ENCODE assay signal across 9 cellular contexts in genomic region chr3:43994594-43995077, GRCh38.
DNase-seq lines count a peak whose midpoint lies in the region; ATAC-seq and TF ChIP-seq lines count a peak whose summit lies in the region.
"Had no signal": no experiment of that assay in that cellular context is flagged by ENCODE, and none has a peak within 500 bp of the region (broad histone marks: within the 10 kb centered on the region; RNA-seq: fewer than 3 reads in every experiment).

No MANE protein-coding gene starts in this region.

- H3K4me3 Mint-ChIP-seq in activated naive CD8-positive, alpha-beta T cell treated with anti-CD3 and anti-CD28 coated beads, Interleukin-2, amount 10 ng/mL, durations not matched to agents 7 days and 5 days = peak overlapping the region; percentile 69
- H3K4me3 Mint-ChIP-seq in mesothelial cell of epicardium = peak overlapping the region; percentile 57

- POLR2A ChIA-PET in HEK293 (lab: Yijun Ruan, JAX) = no interaction called here
- POLR2A ChIA-PET in activated naive CD8-positive, alpha-beta T cell treated with anti-CD3 and anti-CD28 coated beads, Interleukin-2, amount 10 ng/mL, durations not matched to agents 7 days and 5 days (lab: Charles Lee) = no interaction called here

- peak overlapping the region; percentile 69 for H3K27ac Mint-ChIP-seq in activated naive CD8-positive, alpha-beta T cell treated with anti-CD3 and anti-CD28 coated beads, Interleukin-2, amount 10 ng/mL, durations not matched to agents 7 days and 5 days
- no peak overlapping the region for H3K27ac Mint-ChIP-seq in mesothelial cell of epicardium

- H3K4me1 ChIP-seq in BE2C (no peaks in the 10 kb centered on the region), HEK293 (ENCODE audit: control insufficient read depth, insufficient read depth, low read length) (no peaks in the 10 kb centered on the region; the same call in 1 of the 2 replicates)

- CTCF ChIA-PET in HEK293 (lab: Yijun Ruan, JAX) = interaction anchor here (1.2 kb wide), 1 partner anchor 205 kb away, joined by 3 read pairs; no protein-coding TSS in a partner anchor

- peaks cover 8% of the 10 kb centered on the region for H3K27me3 ChIP-seq in BE2C

- peaks cover 32% of the 10 kb centered on the region for H3K4me1 Mint-ChIP-seq in activated naive CD8-positive, alpha-beta T cell treated with anti-CD3 and anti-CD28 coated beads, Interleukin-2, amount 10 ng/mL, durations not matched to agents 7 days and 5 days
- peaks cover 37% of the 10 kb centered on the region for H3K4me1 Mint-ChIP-seq in mesothelial cell of epicardium

- TF ChIP-seq CTCF in BE2C (IDR thresholded peaks at IDR 0.05; ENCODE audit: low read depth, low read length) = no peak
- no peak for TF ChIP-seq CTCF in HEK293 (tag by site-specific recombination; IDR thresholded peaks at IDR 0.05)
- no peak for TF ChIP-seq CTCF in mesothelial cell of epicardium (IDR thresholded peaks at IDR 0.05; ENCODE audit: unreplicated experiment)

- H3K36me3 ChIP-seq in BE2C = no peaks in the 10 kb centered on the region
- no peaks in the 10 kb centered on the region for H3K36me3 ChIP-seq in HEK293 (ENCODE audit: control insufficient read depth in 2 of 2, insufficient read depth in 1 of 2, low read length in 2 of 2)

- H3K27me3 Mint-ChIP-seq in activated naive CD8-positive, alpha-beta T cell treated with anti-CD3 and anti-CD28 coated beads, Interleukin-2, amount 10 ng/mL, durations not matched to agents 7 days and 5 days = peaks cover 83% of the 10 kb centered on the region
- peaks cover 93% of the 10 kb centered on the region for H3K27me3 Mint-ChIP-seq in mesothelial cell of epicardium (ENCODE audit: low read depth)

- DNase-seq in BE2C (no peak), mesothelial cell of epicardium (ENCODE audit: low spot score in 2 of 2, unreplicated experiment in 2 of 2) (no peak), NOMO-1 (lab: John Stamatoyannopoulos, UW; ENCODE audit: unreplicated experiment in 2 of 2) (no peak), HCEC 1CT (no peak)
- DNase-seq in activated naive CD8-positive, alpha-beta T cell treated with anti-CD3 and anti-CD28 coated beads, Interleukin-2, amount 10 ng/mL, durations not matched to agents 7 days and 5 days = no peak
- no peak for DNase-seq in central memory CD4-positive, alpha-beta T cell

- H3K9me3 ChIP-seq in BE2C (no peaks in the 10 kb centered on the region), HEK293 (ENCODE audit: control insufficient read depth, insufficient read depth, low read depth, low read length) (no peaks in the 10 kb centered on the region)

- peak overlapping the region; percentile 59 for H3K4me3 ChIP-seq in BE2C (ENCODE audit: low read depth, low read length)
- peak overlapping the region; percentile 38 for H3K4me3 ChIP-seq in HEK293 (ENCODE audit: low read depth, low read length)
- H3K4me3 ChIP-seq: K562 had no signal

- H3K9me3 Mint-ChIP-seq in activated naive CD8-positive, alpha-beta T cell treated with anti-CD3 and anti-CD28 coated beads, Interleukin-2, amount 10 ng/mL, durations not matched to agents 7 days and 5 days = peaks cover 1% of the 10 kb centered on the region
- H3K9me3 Mint-ChIP-seq in mesothelial cell of epicardium = peaks cover 19% of the 10 kb centered on the region

- peaks cover 2% of the 10 kb centered on the region for H3K36me3 Mint-ChIP-seq in activated naive CD8-positive, alpha-beta T cell treated with anti-CD3 and anti-CD28 coated beads, Interleukin-2, amount 10 ng/mL, durations not matched to agents 7 days and 5 days
- peaks cover 3% of the 10 kb centered on the region for H3K36me3 Mint-ChIP-seq in mesothelial cell of epicardium

- peak; percentile 24 for ATAC-seq in activated naive CD8-positive, alpha-beta T cell treated with anti-CD3 and anti-CD28 coated beads, Interleukin-2, amount 10 ng/mL, durations not matched to agents 7 days and 5 days (ENCODE audit: low read depth)
- ATAC-seq in HG03097 (IDR thresholded peaks at IDR 0.05; ENCODE audit: low FRiP score, unreplicated experiment) = no peak

- H3K27ac ChIP-seq in HEK293 (ENCODE audit: extremely low read depth, low read depth, low read length) = no peak overlapping the region; the same call in 1 of the 2 replicates

TF ChIP-seq in HEK293, 187 proteins besides CTCF, POLR2A, EP300 and RAD21:
- TF ChIP-seq ELK4 (IDR thresholded peaks at IDR 0.05; ENCODE audit: borderline replicate concordance, low read depth, low read length) (no peak), ZNF239 (tag by site-specific recombination; IDR thresholded peaks at IDR 0.05) (no peak), ZNF513 (tag by site-specific recombination; IDR thresholded peaks at IDR 0.05) (no peak), ZBTB8A (tag by site-specific recombination; IDR thresholded peaks at IDR 0.05) (no peak; the same call in 1 of the 2 replicates), ZIC2 (tag by site-specific recombination; IDR thresholded peaks at IDR 0.05) (peak; percentile 58; the same call in 1 of the 2 replicates), SCRT1 (tag by site-specific recombination; IDR thresholded peaks at IDR 0.05; ENCODE audit: borderline replicate concordance) (no peak), MZF1 (tag by site-specific recombination; IDR thresholded peaks at IDR 0.05; ENCODE audit: borderline replicate concordance) (no peak), ZNF785 (tag by site-specific recombination; IDR thresholded peaks at IDR 0.05) (no peak), ZNF600 (tag by site-specific recombination; IDR thresholded peaks at IDR 0.05) (0 out of 2 replicates have a peak, but pooled peaks have one; percentile 36), ZNF341 (tag by site-specific recombination; IDR thresholded peaks at IDR 0.05; ENCODE audit: low read depth) (peak; percentile 51; the same call in 1 of the 2 replicates), SP3 (tag by site-specific recombination; IDR thresholded peaks at IDR 0.05) (peak; percentile 54), ZFP69B (tag by site-specific recombination; IDR thresholded peaks at IDR 0.05) (no peak), WT1 (tag by site-specific recombination; IDR thresholded peaks at IDR 0.05) (no peak), TSHZ1 (tag by site-specific recombination; IDR thresholded peaks at IDR 0.05; ENCODE audit: borderline replicate concordance) (no peak), GLIS1 (tag by site-specific recombination; IDR thresholded peaks at IDR 0.05) (peak; percentile 68), GLIS2 (tag by site-specific recombination; IDR thresholded peaks at IDR 0.05) (peak; percentile 61), ZNF335 (tag by site-specific recombination; conservative IDR thresholded peaks at IDR 0.05) (peak; percentile 42), ZNF596 (tag by site-specific recombination; IDR thresholded peaks at IDR 0.05) (no peak), ZNF501 (tag by site-specific recombination; IDR thresholded peaks at IDR 0.05) (0 out of 2 replicates have a peak, but pooled peaks have one; percentile 51), OSR2 (tag by site-specific recombination; IDR thresholded peaks at IDR 0.05) (no peak), ZNF629 (tag by site-specific recombination; IDR thresholded peaks at IDR 0.05) (no peak), ZNF473 (tag by site-specific recombination; IDR thresholded peaks at IDR 0.05) (no peak)
